In the genomic region with DNA sequence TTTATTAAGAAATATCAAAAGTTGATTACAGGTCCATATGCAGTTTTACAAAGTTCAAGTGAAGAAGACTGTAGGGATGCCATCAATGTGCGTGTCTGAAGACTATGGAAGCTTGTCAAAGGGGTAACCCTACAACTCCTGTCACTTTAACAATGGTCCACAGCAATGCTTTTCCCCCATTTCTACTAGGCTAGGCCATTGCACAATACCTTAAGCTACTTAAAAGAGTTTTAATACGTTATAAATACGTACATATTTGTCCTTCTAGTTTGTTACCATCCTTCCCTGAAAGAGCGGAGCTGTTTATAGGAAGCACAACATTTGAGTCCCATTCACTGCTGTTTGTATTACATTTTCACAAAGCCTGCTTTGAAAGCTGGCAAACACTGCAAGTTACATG, we compare ENCODE assay signal across 24 cellular contexts. TPM values are rescaled to one million over a fixed set of nuclear protein-coding genes. Genes with fewer than 3 reads are reported as not detected.
DNase-seq lines count a peak whose midpoint lies in the region; ATAC-seq, FAIRE-seq and TF ChIP-seq lines count a peak whose summit lies in the region.
"Had no signal": no experiment of that assay in that cellular context is flagged by ENCODE, and none has a peak within 500 bp of the region (broad histone marks: within the 10 kb centered on the region; RNA-seq: fewer than 3 reads in every experiment).

No MANE protein-coding gene starts in this region.

- H3K9me3 ChIP-seq in HepG2 (ENCODE audit: low read length), result no peaks in the 10 kb centered on the region
- H3K9me3 ChIP-seq in right lobe of liver, result no peaks in the 10 kb centered on the region
- no peaks in the 10 kb centered on the region for H3K9me3 ChIP-seq in PC-3 (ENCODE audit: low read length)
- no peaks in the 10 kb centered on the region for H3K9me3 ChIP-seq in endothelial cell of umbilical vein (replicated peaks; ENCODE audit: control insufficient read depth, insufficient read depth, low read length)
- H3K9me3 ChIP-seq in skeletal muscle tissue (ENCODE audit: control insufficient read depth in 3 of 3, low read length in 3 of 3), result no peaks in the 10 kb centered on the region
- H3K9me3 ChIP-seq: A549, BE2C, BLaER1 had no signal

- H3K4me3 ChIP-seq in HepG2 (replicated peaks in 1 of 3; ENCODE audit: insufficient read depth in 1 of 3, low read depth in 2 of 3, low read length in 3 of 3) (no peak overlapping the region), right lobe of liver (no peak overlapping the region), PC-3 (ENCODE audit: low read length) (no peak overlapping the region), endothelial cell of umbilical vein (replicated peaks in 1 of 3; ENCODE audit: insufficient read depth in 1 of 3, low read depth in 1 of 3, low read length in 3 of 3) (no peak overlapping the region), skeletal muscle tissue (ENCODE audit: low read length in 3 of 3) (no peak overlapping the region)
- H3K4me3 ChIP-seq: A549, BLaER1, GM12878 had no signal

- H3K36me3 ChIP-seq in HepG2 (replicated peaks in 1 of 2; ENCODE audit: control insufficient read depth in 1 of 2, insufficient read depth in 2 of 2, low read length in 2 of 2) (no peaks in the 10 kb centered on the region), right lobe of liver (no peaks in the 10 kb centered on the region), PC-3 (ENCODE audit: low read depth, low read length) (no peaks in the 10 kb centered on the region), endothelial cell of umbilical vein (ENCODE audit: control insufficient read depth in 2 of 2, extremely low read depth in 1 of 2, insufficient read depth in 2 of 2, low read length in 2 of 2) (no peaks in the 10 kb centered on the region), skeletal muscle tissue (ENCODE audit: control insufficient read depth in 3 of 3, insufficient read depth in 3 of 3, low read length in 3 of 3) (no peaks in the 10 kb centered on the region)
- H3K36me3 ChIP-seq: BE2C, BLaER1 had no signal

- H3K27me3 ChIP-seq in HepG2 (ENCODE audit: control insufficient read depth in 1 of 2, insufficient read depth in 2 of 2, low read length in 2 of 2) (0 out of 5 replicates have a peak, but pooled peaks cover 0 to 4% of the 10 kb centered on the region in 2 experiments), right lobe of liver (no peaks in the 10 kb centered on the region), PC-3 (ENCODE audit: low read length) (no peaks in the 10 kb centered on the region), endothelial cell of umbilical vein (ENCODE audit: control insufficient read depth in 2 of 2, insufficient read depth in 2 of 2, low read length in 2 of 2) (no peaks in the 10 kb centered on the region), skeletal muscle tissue (ENCODE audit: control insufficient read depth in 3 of 3, insufficient read depth in 3 of 3, low read length in 3 of 3) (no peaks in the 10 kb centered on the region)
- H3K27me3 ChIP-seq: BE2C, BLaER1 had no signal

- no peaks in the 10 kb centered on the region for H3K4me1 ChIP-seq in HepG2 (ENCODE audit: insufficient read depth, low read length)
- H3K4me1 ChIP-seq in right lobe of liver, result no peaks in the 10 kb centered on the region
- no peaks in the 10 kb centered on the region; the same call in 1 of the 2 replicates for H3K4me1 ChIP-seq in PC-3 (ENCODE audit: insufficient read depth, low read length)
- no peaks in the 10 kb centered on the region for H3K4me1 ChIP-seq in endothelial cell of umbilical vein (ENCODE audit: control insufficient read depth, extremely low read depth, insufficient read depth, low read length)
- peaks cover 22 to 49% (median 44%) of the 10 kb centered on the region in 3 donors for H3K4me1 ChIP-seq in skeletal muscle tissue (ENCODE audit: control insufficient read depth in 3 of 3, insufficient read depth in 3 of 3, low read length in 3 of 3)
- H3K4me1 ChIP-seq: A549, BE2C had no signal

- no peak for DNase-seq in HepG2 (ENCODE audit: low spot score)
- DNase-seq in right lobe of liver, result no peak
- no peak for DNase-seq in PC-3
- DNase-seq in endothelial cell of umbilical vein (ENCODE audit: low read depth, low spot score), result no peak
- no peak for DNase-seq in NCI-H146 treated with DMSO at 0.1 percent for 48 hours (lab: John Stamatoyannopoulos, UW; ENCODE audit: unreplicated experiment)
- no peak for DNase-seq in cortex of kidney (lab: John Stamatoyannopoulos, UW)
- no peak for DNase-seq in HuH-7.5 (ENCODE audit: low spot score)
- DNase-seq: ACHN; BE2C; CD4-positive, alpha-beta memory T cell; CD4-positive, CD25-positive, alpha-beta regulatory T cell; CD8-positive, alpha-beta memory T cell; COR-L47; DMS79; DND-41; EL; GDM1 had no signal

- intact Hi-C loops in HepG2 (cut with micrococcal nuclease; ENCODE audit: unreplicated experiment), result loop anchor here (10.0 kb wide), 1 partner anchor 258 kb away; no protein-coding TSS in a partner anchor
- intact Hi-C loops in right lobe of liver (cut with DNase I), result no loop called here
- intact Hi-C loops in PC-3 (cut with micrococcal nuclease), result loop anchor here (5.0 kb wide), 1 partner anchor 149 kb away; no protein-coding TSS in a partner anchor
- intact Hi-C loops in endothelial cell of umbilical vein (cut with micrococcal nuclease), result no loop called here

- TF ChIP-seq EP300 in HepG2 (IDR thresholded peaks at IDR 0.05; ENCODE audit: low read depth in 2 of 2, low read length in 2 of 2) (no peak), HepG2 (CRISPR knock-in tag; IDR thresholded peaks at IDR 0.05; ENCODE audit: borderline replicate concordance) (no peak)

- H3K79me2 ChIP-seq in HepG2 (ENCODE audit: insufficient read depth, low read length), result no peaks in the 10 kb centered on the region
- no peaks in the 10 kb centered on the region for H3K79me2 ChIP-seq in PC-3 (ENCODE audit: low read length)
- no peaks in the 10 kb centered on the region for H3K79me2 ChIP-seq in endothelial cell of umbilical vein (ENCODE audit: control insufficient read depth, insufficient read depth, low read length)

- dilution Hi-C loops in endothelial cell of umbilical vein (cut with MboI; ENCODE audit: extremely low pct_ligation_motif_present, low sequenced_read_pairs), result no loop called here

- FAIRE-seq in HepG2 (lab: Jason Lieb, UNC), result no peak
- FAIRE-seq in endothelial cell of umbilical vein (lab: Jason Lieb, UNC), result no peak
- FAIRE-seq: A549, D721Med, GM12878, GM18507 had no signal

- H2AFZ ChIP-seq in HepG2 (ENCODE audit: low read length) (no peak overlapping the region), PC-3 (ENCODE audit: low read length) (no peak overlapping the region), endothelial cell of umbilical vein (ENCODE audit: low read depth, low read length) (no peak overlapping the region)

- H3K4me2 ChIP-seq in HepG2 (ENCODE audit: low read depth, low read length) (no peak overlapping the region), PC-3 (ENCODE audit: low read length) (no peak overlapping the region), endothelial cell of umbilical vein (ENCODE audit: insufficient read depth, low read length) (no peak overlapping the region)
- H3K4me2 ChIP-seq: A549, BLaER1 had no signal

- TF ChIP-seq POLR2A in HepG2 (IDR thresholded peaks at IDR 0.05; ENCODE audit: insufficient read depth in 1 of 2, low read depth in 2 of 2, low read length in 2 of 2) (no peak), right lobe of liver (IDR thresholded peaks at IDR 0.05) (no peak), endothelial cell of umbilical vein (IDR thresholded peaks at IDR 0.05; ENCODE audit: low read depth, low read length) (no peak)

- no peak overlapping the region for H3K27ac ChIP-seq in HepG2 (ENCODE audit: extremely low read length, insufficient read depth, low read length)
- no peak overlapping the region for H3K27ac ChIP-seq in right lobe of liver
- no peak overlapping the region for H3K27ac ChIP-seq in PC-3 (ENCODE audit: low read length)
- H3K27ac ChIP-seq in endothelial cell of umbilical vein (ENCODE audit: insufficient read depth, low read depth, low read length), result no peak overlapping the region
- H3K27ac ChIP-seq in skeletal muscle tissue (ENCODE audit: low read depth, low read length), result peak overlapping the region; percentile 84
- H3K27ac ChIP-seq: 22Rv1, A549, BLaER1 had no signal

- no peaks in the 10 kb centered on the region for H3K9me1 ChIP-seq in endothelial cell of umbilical vein (replicated peaks; ENCODE audit: control insufficient read depth, extremely low read depth, insufficient read depth, low read length)

- no TSS peak for BruUV-seq in HepG2 (replicated peaks; lab: Mats Ljungman, UMichigan)
- TSS peak; percentile 38 for BruUV-seq in PC-3 (replicated peaks; lab: Mats Ljungman, UMichigan)
- BruUV-seq in endothelial cell of umbilical vein (replicated peaks; lab: Mats Ljungman, UMichigan), result TSS peak; percentile 58

- CTCF ChIA-PET in HepG2 (lab: Yijun Ruan, JAX; ENCODE audit: low intra/inter-chr PET ratio, low total read pairs) (interaction anchor here (0.9 to 2.6 kb wide), 2 partner anchors 11 to 171 kb away, joined by 4 to 30 read pairs; no protein-coding TSS in a partner anchor), PC-3 (lab: Charles Lee) (interaction anchor here (2.0 kb wide), 2 partner anchors 65 to 171 kb away, joined by 11 to 15 read pairs; no protein-coding TSS in a partner anchor), endothelial cell of umbilical vein (lab: Charles Lee) (interaction anchor here (1.1 to 4.4 kb wide), 10 partner anchors 10 to 171 kb away, joined by 3 to 65 read pairs (median 9); partner anchors contain the start of gene CNRIP1)

- TF ChIP-seq CTCF in HepG2 (CRISPR knock-in tag; IDR thresholded peaks at IDR 0.05) (no peak), right lobe of liver (IDR thresholded peaks at IDR 0.05) (no peak), PC-3 (conservative IDR thresholded peaks at IDR 0.05; ENCODE audit: low read depth, low read length) (no peak), endothelial cell of umbilical vein (IDR thresholded peaks at IDR 0.05; ENCODE audit: extremely low read depth in 1 of 2, insufficient read depth in 1 of 2, low read depth in 1 of 2, low read length in 2 of 2) (no peak)

- POLR2A ChIA-PET in HepG2 (lab: Yijun Ruan, JAX) (interaction anchor here (1.6 kb wide), 1 partner anchor 41 kb away, joined by 4 read pairs; the partner anchor contains the start of gene PPP3R1), PC-3 (lab: Charles Lee; ENCODE audit: unreplicated experiment) (no interaction called here), endothelial cell of umbilical vein (lab: Charles Lee) (no interaction called here)

- 24% methylated on average over 4 of the region's 4 CpGs for WGBS in HepG2 (ENCODE audit: low lambda C conversion rate)
- 69% methylated on average over 4 of the region's 4 CpGs for WGBS in right lobe of liver (ENCODE audit: insufficient coverage, low coverage, low lambda C conversion rate, missing lambda C conversion rate)

- no peak overlapping the region for H3K9ac ChIP-seq in HepG2 (ENCODE audit: insufficient read depth, low read depth, low read length)
- no peak overlapping the region for H3K9ac ChIP-seq in PC-3 (ENCODE audit: low read length)
- no peak overlapping the region for H3K9ac ChIP-seq in endothelial cell of umbilical vein (replicated peaks; ENCODE audit: extremely low read depth, insufficient read depth, low read length)
- no peak overlapping the region for H3K9ac ChIP-seq in skeletal muscle tissue (ENCODE audit: low read depth in 1 of 3, low read length in 3 of 3)
- H3K9ac ChIP-seq: BLaER1 had no signal

- no peaks in the 10 kb centered on the region for H3F3A ChIP-seq in PC-3 (ENCODE audit: low read length, unreplicated experiment)

- H4K20me1 ChIP-seq in HepG2 (ENCODE audit: insufficient read depth, low read length) (no peaks in the 10 kb centered on the region), PC-3 (ENCODE audit: low read length) (no peaks in the 10 kb centered on the region), endothelial cell of umbilical vein (replicated peaks; ENCODE audit: control insufficient read depth, extremely low read depth, insufficient read depth, low read length) (no peaks in the 10 kb centered on the region)
- H4K20me1 ChIP-seq: BLaER1 had no signal

- no peak for ATAC-seq in HepG2
- no peak for ATAC-seq in right lobe of liver
- ATAC-seq in PC-3, result no peak
- ATAC-seq: A549, GM12878 had no signal

- in situ Hi-C loops in HepG2 (cut with HindIII; ENCODE audit: extremely low pct_ligation_motif_present, low pct_unique_long_range_greater_than_20kb), result loop anchor here (5.0 kb wide), 1 partner anchor 171 kb away; no protein-coding TSS in a partner anchor

- TF ChIP-seq RAD21 in HepG2 (CRISPR knock-in tag; IDR thresholded peaks at IDR 0.05), result no peak

- H3K9me2 ChIP-seq in PC-3 (replicated peaks; ENCODE audit: low read length), result no peaks in the 10 kb centered on the region

RNA-seq across cellular contexts. Expression of gene CNRIP1, which starts 26.7 kb away (rescaled TPM):
- total RNA-seq in HepG2 (2016; rRNA removed; fragmentation: Illumina TruSeq; extraction: Trizol), result not detected in 2 replicates
- total RNA-seq in HepG2 (2016; cell fraction: cytosol; rRNA removed; fragmentation: Illumina TruSeq; extraction: Trizol; ENCODE audit: low read depth), result not detected in 2 replicates
- not detected in 2 replicates for total RNA-seq in HepG2 (2016; cell fraction: insoluble cytoplasmic fraction; rRNA removed; fragmentation: Illumina TruSeq; extraction: Trizol)
- total RNA-seq in HepG2 (2016; cell fraction: membrane; rRNA removed; fragmentation: Illumina TruSeq; extraction: Trizol), result not detected in 2 replicates
- total RNA-seq in HepG2 (2016; cell fraction: nucleus; rRNA removed; fragmentation: Illumina TruSeq; extraction: Trizol), result not detected in 2 replicates
- polyA plus RNA-seq in HepG2 (2011; rRNA removed), result not detected in 2 replicates
- 0.05 TPM in 1 of 2 replicates, not detected in the other for polyA plus RNA-seq in HepG2 (2011; cell fraction: cytosol; rRNA removed)
- not detected in 2 replicates for polyA plus RNA-seq in HepG2 (2011; cell fraction: nucleus; rRNA removed)
- polyA plus RNA-seq in HepG2 (2012), result not detected in 2 replicates
- not detected in 2 replicates for polyA plus RNA-seq in HepG2 (2016; cell fraction: cytosol; fragmentation: Illumina TruSeq; extraction: Trizol; ENCODE audit: low read depth)
- polyA plus RNA-seq in HepG2 (2016; cell fraction: insoluble cytoplasmic fraction; fragmentation: Illumina TruSeq; extraction: Trizol; ENCODE audit: low read depth), result not detected in 2 replicates
- polyA plus RNA-seq in HepG2 (2016; cell fraction: membrane; fragmentation: Illumina TruSeq; extraction: Trizol; ENCODE audit: low read depth), result not detected in 2 replicates
- polyA plus RNA-seq in HepG2 (2016; cell fraction: nucleus; fragmentation: Illumina TruSeq; extraction: Trizol; ENCODE audit: insufficient read depth, low read depth), result not detected in 2 replicates
- 0.44 TPM in 1 of 2 replicates, not detected in the other for polyA minus RNA-seq in HepG2 (2011; rRNA and poly(A)+ RNA removed; ENCODE audit: low replicate concordance)
- polyA minus RNA-seq in HepG2 (2011; cell fraction: cytosol; rRNA and poly(A)+ RNA removed), result not detected in 2 replicates
- not detected in 2 replicates for polyA minus RNA-seq in HepG2 (2011; cell fraction: nucleus; rRNA and poly(A)+ RNA removed)
- total RNA-seq in right lobe of liver, result 1 to 10 TPM; 1.9 to 4.1 (median 2.6) TPM
- total RNA-seq in PC-3 (2014; rRNA removed), result 11.6 and 11.7 TPM in 2 replicates
- total RNA-seq in endothelial cell of umbilical vein, result 73.8 and 74.6 TPM in 2 replicates
- polyA plus RNA-seq in endothelial cell of umbilical vein, result 88.6 and 98.9 TPM in 2 replicates
- polyA plus RNA-seq in endothelial cell of umbilical vein (2011; cell fraction: cytosol; rRNA removed), result 87.8 and 99.8 TPM in 2 replicates
- 47.1 and 54.7 TPM in 2 replicates for polyA plus RNA-seq in endothelial cell of umbilical vein (2011; cell fraction: nucleus; rRNA removed)
- polyA plus RNA-seq in endothelial cell of umbilical vein (2012), result 87.5 and 104 TPM in 2 replicates
- polyA minus RNA-seq in endothelial cell of umbilical vein, result 91.6 and 96.6 TPM in 2 replicates
- not detected for polyA minus RNA-seq in endothelial cell of umbilical vein (2011; cell fraction: cytosol; rRNA and poly(A)+ RNA removed)
- 26.1 and 34.7 TPM in 2 replicates for polyA minus RNA-seq in endothelial cell of umbilical vein (2011; cell fraction: nucleus; rRNA and poly(A)+ RNA removed)
- 17.7 TPM for total RNA-seq in skeletal muscle tissue
- total RNA-seq: CD4-positive, CD25-positive, alpha-beta regulatory T cell; GM12878 had no signal
- polyA plus RNA-seq: CD4-positive, alpha-beta memory T cell; CD8-positive, alpha-beta memory T cell; GM12878 had no signal

RNA-seq across cellular contexts. Expression of gene PPP3R1, which starts 40.7 kb away (rescaled TPM):
- total RNA-seq in HepG2 (2016; rRNA removed; fragmentation: Illumina TruSeq; extraction: Trizol) (25.7 and 42.3 TPM in 2 replicates), right lobe of liver (10 to 100 TPM; 21.0 to 37.9 (median 27.2) TPM), PC-3 (2014; rRNA removed) (13.7 and 21.8 TPM in 2 replicates), endothelial cell of umbilical vein (61.9 and 62.2 TPM in 2 replicates), skeletal muscle tissue (39.1 TPM)
- 8.3 and 8.5 TPM in 2 replicates for total RNA-seq in HepG2 (2016; cell fraction: cytosol; rRNA removed; fragmentation: Illumina TruSeq; extraction: Trizol; ENCODE audit: low read depth)
- total RNA-seq in HepG2 (2016; cell fraction: insoluble cytoplasmic fraction; rRNA removed; fragmentation: Illumina TruSeq; extraction: Trizol), result 27.2 and 43.7 TPM in 2 replicates
- total RNA-seq in HepG2 (2016; cell fraction: membrane; rRNA removed; fragmentation: Illumina TruSeq; extraction: Trizol), result 28.3 and 35.0 TPM in 2 replicates
- 26.7 and 28.8 TPM in 2 replicates for total RNA-seq in HepG2 (2016; cell fraction: nucleus; rRNA removed; fragmentation: Illumina TruSeq; extraction: Trizol)
- polyA plus RNA-seq in HepG2 (2011; rRNA removed) (10.5 and 11.6 TPM in 2 replicates), endothelial cell of umbilical vein (5.1 and 8.4 TPM in 2 replicates)
- 4.7 and 9.2 TPM in 2 replicates for polyA plus RNA-seq in HepG2 (2011; cell fraction: cytosol; rRNA removed)
- 4.5 and 5.9 TPM in 2 replicates for polyA plus RNA-seq in HepG2 (2011; cell fraction: nucleus; rRNA removed)
- polyA plus RNA-seq in HepG2 (2012), result 45.6 and 57.9 TPM in 2 replicates
- polyA plus RNA-seq in HepG2 (2016; cell fraction: cytosol; fragmentation: Illumina TruSeq; extraction: Trizol; ENCODE audit: low read depth), result 4.1 and 4.4 TPM in 2 replicates
- polyA plus RNA-seq in HepG2 (2016; cell fraction: insoluble cytoplasmic fraction; fragmentation: Illumina TruSeq; extraction: Trizol; ENCODE audit: low read depth), result 62.1 and 62.9 TPM in 2 replicates
- 17.2 and 17.6 TPM in 2 replicates for polyA plus RNA-seq in HepG2 (2016; cell fraction: membrane; fragmentation: Illumina TruSeq; extraction: Trizol; ENCODE audit: low read depth)
- 41.0 and 41.7 TPM in 2 replicates for polyA plus RNA-seq in HepG2 (2016; cell fraction: nucleus; fragmentation: Illumina TruSeq; extraction: Trizol; ENCODE audit: insufficient read depth, low read depth)
- 6.3 and 10.2 TPM in 2 replicates for polyA minus RNA-seq in HepG2 (2011; rRNA and poly(A)+ RNA removed; ENCODE audit: low replicate concordance)
- 29.7 and 31.3 TPM in 2 replicates for polyA minus RNA-seq in HepG2 (2011; cell fraction: cytosol; rRNA and poly(A)+ RNA removed)
- polyA minus RNA-seq in HepG2 (2011; cell fraction: nucleus; rRNA and poly(A)+ RNA removed), result 20.0 and 21.9 TPM in 2 replicates
- polyA plus RNA-seq in endothelial cell of umbilical vein (2011; cell fraction: cytosol; rRNA removed), result 12.7 and 13.0 TPM in 2 replicates
- polyA plus RNA-seq in endothelial cell of umbilical vein (2011; cell fraction: nucleus; rRNA removed), result 9.2 and 11.3 TPM in 2 replicates
- 55.7 and 63.8 TPM in 2 replicates for polyA plus RNA-seq in endothelial cell of umbilical vein (2012)
- polyA minus RNA-seq in endothelial cell of umbilical vein, result 11.1 and 12.8 TPM in 2 replicates
- 21.4 TPM for polyA minus RNA-seq in endothelial cell of umbilical vein (2011; cell fraction: cytosol; rRNA and poly(A)+ RNA removed)
- polyA minus RNA-seq in endothelial cell of umbilical vein (2011; cell fraction: nucleus; rRNA and poly(A)+ RNA removed), result 13.6 and 17.0 TPM in 2 replicates

Comparison
In these comparisons a context has a peak if more than half of its experiments do, and no peak if none do; other contexts are left out.
1. intact Hi-C loops: an anchor here in HepG2 (10.0 kb wide) and PC-3 (5.0 kb wide); none called in right lobe of liver and endothelial cell of umbilical vein.